23 cellular contexts compared by ENCODE assay signal in genomic region chrX:140292188-140292587, GRCh38.
DNase-seq lines count a peak whose midpoint lies in the region; ATAC-seq and TF ChIP-seq lines count a peak whose summit lies in the region.
"Had no signal": no experiment of that assay in that cellular context is flagged by ENCODE, and none has a peak within 500 bp of the region (broad histone marks: within the 10 kb centered on the region; RNA-seq: fewer than 3 reads in every experiment).

No MANE protein-coding gene starts in this region.

- no peak for ATAC-seq in GM18868 (IDR thresholded peaks at IDR 0.05; ENCODE audit: unreplicated experiment)

- H3K4me1 ChIP-seq in SJCRH30, result peaks cover 11% of the 10 kb centered on the region
- H3K4me1 ChIP-seq: BE2C, BLaER1 had no signal

- H3K4me3 ChIP-seq in SJCRH30, result no peak overlapping the region
- H3K4me3 ChIP-seq: BLaER1 had no signal

- no peaks in the 10 kb centered on the region for H3K4me1 Mint-ChIP-seq in type B pancreatic cell (ENCODE audit: unreplicated experiment)
- H3K4me1 Mint-ChIP-seq: CD14-positive monocyte; CD4-positive, alpha-beta memory T cell; CD4-positive, CD25-positive, alpha-beta regulatory T cell; CD8-positive, alpha-beta memory T cell had no signal

- H3K27me3 Mint-ChIP-seq in type B pancreatic cell, result peaks cover 5% of the 10 kb centered on the region
- H3K27me3 Mint-ChIP-seq: CD4-positive, alpha-beta memory T cell; CD4-positive, CD25-positive, alpha-beta regulatory T cell had no signal

- H3K4me3 Mint-ChIP-seq in type B pancreatic cell, result no peak overlapping the region
- H3K4me3 Mint-ChIP-seq: CD14-positive monocyte; CD4-positive, alpha-beta memory T cell; CD8-positive, alpha-beta memory T cell had no signal

- DNase-seq in SJCRH30 (peak; percentile 60 to 78), myocyte (ENCODE audit: low read depth) (peak; percentile 22), type B pancreatic cell (ENCODE audit: extremely low spot score, unreplicated experiment) (no peak), SKM-1 (lab: John Stamatoyannopoulos, UW; ENCODE audit: unreplicated experiment) (no peak)
- DNase-seq in stimulated activated CD4-positive, alpha-beta T cell treated with anti-CD3 and anti-CD28 coated beads, Interleukin-4, amount 100 ng/mL, for 4 hours, result no peak
- DNase-seq: 8988T; ACHN; BE2C; C1 segment of cervical spinal cord; CD4-positive, alpha-beta memory T cell; CD4-positive, CD25-positive, alpha-beta regulatory T cell; CD8-positive, alpha-beta memory T cell; COR-L47; DMS 273 treated with DMSO at 0.1 percent for 48 hours; DMS153; DMS53; DMS79; DND-41; EL; GF-D8 had no signal

- no peaks in the 10 kb centered on the region for H3K27me3 ChIP-seq in SJCRH30
- H3K27me3 ChIP-seq: BE2C had no signal

- H3K36me3 Mint-ChIP-seq in type B pancreatic cell, result no peaks in the 10 kb centered on the region
- H3K36me3 Mint-ChIP-seq: CD14-positive monocyte; CD4-positive, alpha-beta memory T cell; CD4-positive, CD25-positive, alpha-beta regulatory T cell; CD8-positive, alpha-beta memory T cell had no signal

- no peaks in the 10 kb centered on the region for H3K9me3 Mint-ChIP-seq in type B pancreatic cell

- TF ChIP-seq CTCF in type B pancreatic cell (conservative IDR thresholded peaks at IDR 0.05), result no peak

- peak overlapping the region; percentile 50 for H3K27ac ChIP-seq in SJCRH30
- H3K27ac ChIP-seq: BLaER1 had no signal

- no peaks in the 10 kb centered on the region for H3K36me3 ChIP-seq in SJCRH30
- H3K36me3 ChIP-seq: BE2C, BLaER1 had no signal

- peak overlapping the region; percentile 79 for H3K27ac Mint-ChIP-seq in type B pancreatic cell
- H3K27ac Mint-ChIP-seq: CD14-positive monocyte; CD4-positive, alpha-beta memory T cell; CD4-positive, CD25-positive, alpha-beta regulatory T cell; CD8-positive, alpha-beta memory T cell had no signal

- H3K9me3 ChIP-seq in SJCRH30 (replicated peaks), result no peaks in the 10 kb centered on the region
- H3K9me3 ChIP-seq: BE2C, BLaER1 had no signal

Comparison
In these comparisons a context has a peak if more than half of its experiments do, and no peak if none do; other contexts are left out.
1. DNase-seq: peak in SJCRH30 (2 of 2) and myocyte (single experiment); none in type B pancreatic cell (single experiment), SKM-1 (single experiment) and stimulated activated CD4-positive, alpha-beta T cell treated with anti-CD3 and anti-CD28 coated beads, Interleukin-4, amount 100 ng/mL, for 4 hours (0 of 2).